28 cellular contexts compared by ENCODE assay signal in the genomic region with DNA sequence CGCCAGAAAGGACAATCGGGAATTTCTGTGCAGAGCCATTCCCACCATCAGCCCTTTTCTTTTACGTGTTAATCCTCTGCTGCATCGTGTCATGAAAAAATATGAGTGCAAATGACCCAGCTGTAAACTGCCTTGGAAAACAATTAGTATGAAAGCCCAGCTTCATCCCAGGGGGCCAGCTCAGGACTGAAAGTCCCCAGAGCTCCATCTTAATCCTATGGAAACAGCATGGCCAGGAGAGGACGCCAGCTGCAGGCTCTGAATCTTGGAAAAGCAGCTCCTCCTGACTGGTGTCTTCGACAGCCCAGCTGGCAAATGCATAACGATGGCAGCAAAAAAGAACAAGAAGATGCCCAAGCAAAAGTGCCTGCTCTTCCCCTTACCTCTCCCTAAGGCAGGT.
"Had no signal": no experiment of that assay in that cellular context is flagged by ENCODE, and none has a peak within 500 bp of the region (broad histone marks: within the 10 kb centered on the region; RNA-seq: fewer than 3 reads in every experiment).

No MANE protein-coding gene starts in this region.

- H3K36me3 ChIP-seq: adrenal gland, SJSA1 had no signal

- H3K9me3 ChIP-seq: adrenal gland, SJSA1 had no signal

- H3K27me3 Mint-ChIP-seq: activated CD4-positive, alpha-beta memory T cell treated with anti-CD3 and anti-CD28 coated beads, Interleukin-2, amount 10 ng/mL, durations not matched to agents 7 days and 5 days had no signal

- H3K36me3 Mint-ChIP-seq: activated naive CD8-positive, alpha-beta T cell treated with anti-CD3 and anti-CD28 coated beads, Interleukin-2, amount 10 ng/mL, durations not matched to agents 7 days and 5 days had no signal

- H3K9me3 Mint-ChIP-seq: activated CD4-positive, alpha-beta memory T cell treated with anti-CD3 and anti-CD28 coated beads, Interleukin-2, amount 10 ng/mL, durations not matched to agents 7 days and 5 days; activated naive CD8-positive, alpha-beta T cell treated with anti-CD3 and anti-CD28 coated beads, Interleukin-2, amount 10 ng/mL, durations not matched to agents 7 days and 5 days had no signal

- H3K4me3 ChIP-seq: adrenal gland, SJSA1 had no signal

- H3K27me3 ChIP-seq: adrenal gland had no signal

- H3K4me1 ChIP-seq: adrenal gland, SJSA1 had no signal

- H3K27ac ChIP-seq: adrenal gland, SJSA1 had no signal

- H3K4me1 Mint-ChIP-seq: activated CD4-positive, alpha-beta memory T cell treated with anti-CD3 and anti-CD28 coated beads, Interleukin-2, amount 10 ng/mL, durations not matched to agents 7 days and 5 days; activated CD4-positive, alpha-beta T cell treated with anti-CD3 and anti-CD28 coated beads for 36 hours; T-helper 17 cell had no signal

- H3K27ac Mint-ChIP-seq: activated CD4-positive, alpha-beta memory T cell treated with anti-CD3 and anti-CD28 coated beads, Interleukin-2, amount 10 ng/mL, durations not matched to agents 7 days and 5 days; activated CD4-positive, alpha-beta T cell treated with anti-CD3 and anti-CD28 coated beads for 36 hours; activated naive CD8-positive, alpha-beta T cell treated with anti-CD3 and anti-CD28 coated beads, Interleukin-2, amount 10 ng/mL, durations not matched to agents 7 days and 5 days; T-helper 17 cell had no signal

- ATAC-seq: activated CD4-positive, alpha-beta T cell treated with anti-CD3 and anti-CD28 coated beads for 36 hours; Panc1; Right ventricle myocardium inferior; T-helper 17 cell had no signal

- H3K4me3 Mint-ChIP-seq: activated CD4-positive, alpha-beta memory T cell treated with anti-CD3 and anti-CD28 coated beads, Interleukin-2, amount 10 ng/mL, durations not matched to agents 7 days and 5 days; activated CD4-positive, alpha-beta T cell treated with anti-CD3 and anti-CD28 coated beads for 36 hours; activated naive CD8-positive, alpha-beta T cell treated with anti-CD3 and anti-CD28 coated beads, Interleukin-2, amount 10 ng/mL, durations not matched to agents 7 days and 5 days; T-helper 17 cell had no signal

- DNase-seq: activated CD4-positive, alpha-beta memory T cell treated with anti-CD3 and anti-CD28 coated beads, Interleukin-2, amount 10 ng/mL, durations not matched to agents 7 days and 5 days; activated CD4-positive, alpha-beta T cell treated with anti-CD3 and anti-CD28 coated beads for 36 hours; activated CD4-positive, alpha-beta T cell treated with anti-CD3 and anti-CD28 coated beads, Interleukin-2, amount 50 U/mL, for 1 hour; activated CD4-positive, CD25-positive, alpha-beta regulatory T cell; activated CD8-positive, alpha-beta memory T cell treated with anti-CD3 and anti-CD28 coated beads, Interleukin-2, amount 50 U/mL, for 4 hours; activated naive CD4-positive, alpha-beta T cell treated with anti-CD3 and anti-CD28 coated beads, Interleukin-2, amount 50 U/mL, for 16 hours; activated naive CD8-positive, alpha-beta T cell treated with anti-CD3 and anti-CD28 coated beads, Interleukin-2, amount 10 ng/mL, durations not matched to agents 7 days and 5 days; activated T-cell treated with anti-CD3 and anti-CD28 coated beads, Interleukin-2, amount 50 U/mL, for 1 hour; adrenal gland; anterior cingulate cortex; cerebellar nuclear complex; IMR-90; Kasumi-1; KBM-7; NCI-H1105 treated with DMSO at 0.1 percent for 48 hours; NCI-H146; NCI-H187 treated with DMSO at 0.1 percent for 48 hours; NCI-H2081 treated with DMSO at 0.1 percent for 48 hours; NCI-H345; NCI-H510A; NCI-H748 treated with DMSO at 0.1 percent for 48 hours; OCI-M1; RPMI8226; T-helper 17 cell; T-helper 9 cell had no signal
